Comparison of ENCODE assay signal across 8 cellular contexts in the genomic region with DNA sequence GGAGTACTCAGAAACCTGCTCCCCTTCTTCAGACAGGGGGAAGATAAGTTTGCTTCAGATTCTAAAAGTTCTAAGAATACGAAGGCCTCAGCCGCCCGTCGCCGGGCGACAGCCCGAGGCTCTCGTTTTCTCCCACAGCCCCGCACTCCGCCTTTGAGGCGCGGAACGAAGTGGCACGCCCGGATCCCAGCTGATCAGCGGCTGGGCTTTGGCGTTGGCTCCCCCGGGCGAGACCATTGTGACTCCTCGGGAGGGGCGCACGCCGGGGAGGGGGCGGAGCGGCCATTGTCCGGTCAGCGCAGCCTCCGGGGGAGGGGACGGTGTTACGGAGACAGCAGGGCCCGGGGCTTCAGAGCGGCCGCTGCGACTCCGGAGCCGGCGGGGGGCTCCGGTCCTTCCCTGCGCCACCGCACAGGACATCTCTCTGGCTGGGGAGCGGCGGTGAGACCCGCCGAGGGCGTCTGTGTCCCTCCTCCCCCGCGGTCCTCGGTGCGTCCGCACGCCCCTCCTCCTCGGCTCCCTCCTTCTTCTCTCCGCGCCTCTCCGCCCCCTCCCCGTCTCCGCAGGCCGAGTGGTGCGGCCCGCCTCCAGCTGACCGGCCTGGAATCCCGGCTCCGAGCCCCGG. TPM values are rescaled to one million over a fixed set of nuclear protein-coding genes. Genes with fewer than 3 reads are reported as not detected.
DNase-seq lines count a peak whose midpoint lies in the region; ATAC-seq, FAIRE-seq and TF ChIP-seq lines count a peak whose summit lies in the region.

A gene with protein sequence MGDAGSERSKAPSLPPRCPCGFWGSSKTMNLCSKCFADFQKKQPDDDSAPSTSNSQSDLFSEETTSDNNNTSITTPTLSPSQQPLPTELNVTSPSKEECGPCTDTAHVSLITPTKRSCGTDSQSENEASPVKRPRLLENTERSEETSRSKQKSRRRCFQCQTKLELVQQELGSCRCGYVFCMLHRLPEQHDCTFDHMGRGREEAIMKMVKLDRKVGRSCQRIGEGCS (plus strand): TSS at position 551 of the 625 bp plus-strand sequence. CDS start 219 bp downstream, outside the sequence.

- H3K9ac ChIP-seq in adipocyte (ENCODE audit: low read length): peak within 1 kb of the TSS; percentile 98
- peak within 1 kb of the TSS; percentile 63 for H3K9ac ChIP-seq in parathyroid adenoma

- peak within 1 kb of the TSS; percentile 96 for H3K4me3 ChIP-seq in adipocyte (ENCODE audit: low read length)
- H3K4me3 ChIP-seq in cardiac muscle cell: peak within 1 kb of the TSS; percentile 63
- H3K4me3 ChIP-seq in parathyroid adenoma (ENCODE audit: low read depth, low read length): peak within 1 kb of the TSS; percentile 95
- H3K4me3 ChIP-seq in tibial artery: peak within 1 kb of the TSS; percentile 79 to 99

- H3K4me2 ChIP-seq in parathyroid adenoma (ENCODE audit: low read length): peak within 1 kb of the TSS; percentile 100

- no peaks in the 10 kb centered on the region for H3K27me3 ChIP-seq in adipocyte (replicated peaks; ENCODE audit: control insufficient read depth, insufficient read depth, low read length)
- no peaks in the 10 kb centered on the region for H3K27me3 ChIP-seq in cardiac muscle cell
- H3K27me3 ChIP-seq in parathyroid adenoma (ENCODE audit: control insufficient read depth, insufficient read depth, low read length): no peaks in the 10 kb centered on the region
- no peaks in the 10 kb centered on the region for H3K27me3 ChIP-seq in tibial artery

- FAIRE-seq in GM12891 (lab: Jason Lieb, UNC): no peak

- intact Hi-C loops in tibial artery (cut with DNase I; ENCODE audit: low total_unique reads): no loop called here

- TF ChIP-seq CTCF in cardiac muscle cell (IDR thresholded peaks at IDR 0.05; ENCODE audit: low read depth, low read length) (no peak), parathyroid adenoma (IDR thresholded peaks at IDR 0.05) (no peak), tibial artery (IDR thresholded peaks at IDR 0.05) (no peak)

- DNase-seq in GM12891 (ENCODE audit: insufficient read length, low spot score) (peak; percentile 85), NCI-H1436 (lab: John Stamatoyannopoulos, UW) (peak; percentile 93), T follicular helper cell (ENCODE audit: low read depth) (peak; percentile 84), adipocyte (ENCODE audit: low read depth) (peak; percentile 99), cardiac muscle cell (ENCODE audit: low read depth in 1 of 2, low spot score in 1 of 2) (peak; percentile 98 to 99), tibial artery (peak; percentile 94 to 98)

- peaks cover 31% of the 10 kb centered on the region for H3K79me2 ChIP-seq in parathyroid adenoma

- peak within 1 kb of the TSS; percentile 96 for H2AFZ ChIP-seq in parathyroid adenoma

- H3K36me3 ChIP-seq in adipocyte (ENCODE audit: control insufficient read depth, insufficient read depth, low read length, severe bottlenecking) (no peaks in the 10 kb centered on the region), cardiac muscle cell (no peaks in the 10 kb centered on the region), parathyroid adenoma (ENCODE audit: control insufficient read depth, insufficient read depth, low read length) (no peaks in the 10 kb centered on the region), tibial artery (no peaks in the 10 kb centered on the region)

- ATAC-seq in HG02840 (IDR thresholded peaks at IDR 0.05; ENCODE audit: low FRiP score, unreplicated experiment): peak; percentile 84

- H3K27ac ChIP-seq in cardiac muscle cell: peak within 1 kb of the TSS; percentile 100
- peak within 1 kb of the TSS; percentile 97 for H3K27ac ChIP-seq in parathyroid adenoma
- H3K27ac ChIP-seq in tibial artery: peak within 1 kb of the TSS; percentile 90 to 94

- no peak for TF ChIP-seq POLR2A in GM12891 (IDR thresholded peaks at IDR 0.05; ENCODE audit: low read depth, low read length)

- H3K4me1 ChIP-seq in adipocyte (ENCODE audit: control insufficient read depth, insufficient read depth, low read length) (peaks cover 40% of the 10 kb centered on the region), cardiac muscle cell (ENCODE audit: low read depth) (peaks cover 24% of the 10 kb centered on the region), parathyroid adenoma (peaks cover 11% of the 10 kb centered on the region), tibial artery (peaks cover 0 to 46% (median 24%) of the 10 kb centered on the region in 4 donors)

- H3K9me3 ChIP-seq in adipocyte (ENCODE audit: control insufficient read depth, low read length): no peaks in the 10 kb centered on the region
- H3K9me3 ChIP-seq in cardiac muscle cell (ENCODE audit: low read depth): no peaks in the 10 kb centered on the region
- no peaks in the 10 kb centered on the region for H3K9me3 ChIP-seq in parathyroid adenoma (ENCODE audit: control insufficient read depth, low read length)
- H3K9me3 ChIP-seq in tibial artery: no peaks in the 10 kb centered on the region

TF ChIP-seq in GM12891, 5 proteins besides CTCF, POLR2A, EP300 and RAD21:
- no peak for TF ChIP-seq POLR2AphosphoS5 (IDR thresholded peaks at IDR 0.05; ENCODE audit: low read depth, low read length)
- TF ChIP-seq PAX5 (IDR thresholded peaks at IDR 0.05; ENCODE audit: insufficient read depth, low read length, severe bottlenecking): no peak
- TF ChIP-seq POU2F2 (IDR thresholded peaks at IDR 0.05; ENCODE audit: low read depth, low read length): no peak
- no peak for TF ChIP-seq SPI1 (IDR thresholded peaks at IDR 0.05; ENCODE audit: low read depth, low read length)
- TF ChIP-seq TAF1 (IDR thresholded peaks at IDR 0.05; ENCODE audit: low read depth, low read length): no peak

RNA-seq across cellular contexts. Expression of the gene that starts here (rescaled TPM):
- polyA plus RNA-seq in GM12891 (2012; ENCODE audit: low read depth, missing spikeins): 41.4 TPM
- 43.9 and 49.9 TPM in 2 replicates for total RNA-seq in cardiac muscle cell
- 68.0 and 102 TPM in 2 replicates for polyA plus RNA-seq in cardiac muscle cell

Comparison
In these comparisons a context has a peak if more than half of its experiments do, and no peak if none do; other contexts are left out.
1. Peak in every context shown above with its lines: DNase-seq, ATAC-seq, H3K4me3 ChIP-seq and H3K27ac ChIP-seq.